In the genomic region with DNA sequence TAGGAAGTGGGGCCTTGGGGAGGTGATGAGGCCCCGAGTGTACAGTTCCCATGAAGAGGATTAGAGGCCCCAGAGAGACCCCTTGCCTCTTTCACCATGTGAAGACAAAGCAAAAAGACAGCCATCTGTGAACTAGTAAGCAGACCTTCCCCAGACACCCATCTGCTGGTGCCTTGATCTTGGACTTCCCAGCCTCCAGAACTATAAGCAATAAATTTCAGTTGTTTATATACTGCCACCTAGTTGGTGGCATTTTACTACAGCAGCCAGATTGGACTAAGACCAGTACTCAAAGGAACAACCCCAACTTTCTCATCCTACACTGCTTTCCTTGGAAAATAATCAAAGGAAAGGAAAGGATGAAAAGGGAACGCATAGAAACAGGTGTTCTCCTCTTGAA, we compare ENCODE assay signal across 1 cellular context.
TF ChIP-seq lines count a peak whose summit lies in the region.

No MANE protein-coding gene starts in this region.

TF ChIP-seq in HepG2, 621 proteins besides CTCF, POLR2A, EP300 and RAD21:
- no peak for TF ChIP-seq FOXP1 (IDR thresholded peaks at IDR 0.05)
- TF ChIP-seq FOXP1 (CRISPR knock-in tag; IDR thresholded peaks at IDR 0.05), result no peak
- no peak for TF ChIP-seq POLR2AphosphoS5 (IDR thresholded peaks at IDR 0.05; ENCODE audit: low read depth, low read length)
- no peak for TF ChIP-seq SAFB2 (CRISPR knock-in tag; IDR thresholded peaks at IDR 0.05; ENCODE audit: borderline replicate concordance, low read depth)
- TF ChIP-seq, protein P1, sequence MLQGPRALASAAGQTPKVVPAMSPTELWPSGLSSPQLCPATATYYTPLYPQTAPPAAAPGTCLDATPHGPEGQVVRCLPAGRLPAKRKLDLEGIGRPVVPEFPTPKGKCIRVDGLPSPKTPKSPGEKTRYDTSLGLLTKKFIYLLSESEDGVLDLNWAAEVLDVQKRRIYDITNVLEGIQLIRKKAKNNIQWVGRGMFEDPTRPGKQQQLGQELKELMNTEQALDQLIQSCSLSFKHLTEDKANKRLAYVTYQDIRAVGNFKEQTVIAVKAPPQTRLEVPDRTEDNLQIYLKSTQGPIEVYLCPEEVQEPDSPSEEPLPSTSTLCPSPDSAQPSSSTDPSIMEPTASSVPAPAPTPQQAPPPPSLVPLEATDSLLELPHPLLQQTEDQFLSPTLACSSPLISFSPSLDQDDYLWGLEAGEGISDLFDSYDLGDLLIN (CRISPR knock-in tag; IDR thresholded peaks at IDR 0.05; ENCODE audit: borderline replicate concordance), result no peak
- TF ChIP-seq ZNF260 (CRISPR knock-in tag; IDR thresholded peaks at IDR 0.05; ENCODE audit: borderline replicate concordance, low read depth), result no peak
- peak; percentile 100 for TF ChIP-seq ZNF564 (CRISPR knock-in tag; IDR thresholded peaks at IDR 0.05)
